Comparison of ENCODE assay signal across 14 cellular contexts in genomic region chr18:3427944-3428343, GRCh38. TPM values are rescaled to one million over a fixed set of nuclear protein-coding genes. Genes with fewer than 3 reads are reported as not detected.
DNase-seq lines count a peak whose midpoint lies in the region; FAIRE-seq lines count a peak whose summit lies in the region.
"Had no signal": no experiment of that assay in that cellular context is flagged by ENCODE, and none has a peak within 500 bp of the region (broad histone marks: within the 10 kb centered on the region; RNA-seq: fewer than 3 reads in every experiment).

No MANE protein-coding gene starts in this region.

- no peak for FAIRE-seq in GM19239 (lab: Jason Lieb, UNC)
- FAIRE-seq: GM12878, H54 had no signal

- intact Hi-C loops in posterior vena cava (cut with DNase I) = no loop called here

- peak; percentile 22 for DNase-seq in SIG-M5 treated with dmso at 0.1 percent for 504 hours (lab: John Stamatoyannopoulos, UW; ENCODE audit: unreplicated experiment)
- DNase-seq in SIG-M5 (lab: John Stamatoyannopoulos, UW) = no peak
- DNase-seq in RPMI8226 = peak; percentile 78
- peak; percentile 7 for DNase-seq in left kidney (ENCODE audit: low read depth, low spot score)
- DNase-seq in GF-D8 (lab: John Stamatoyannopoulos, UW) = no peak
- no peak for DNase-seq in GM19239 (ENCODE audit: insufficient read length, low spot score)
- no peak for DNase-seq in posterior vena cava (ENCODE audit: low spot score)
- DNase-seq: 8988T; Calu3; CD8-positive, alpha-beta T cell; DMS79 treated with DMSO at 0.1 percent for 48 hours; HCEC 1CT had no signal

RNA-seq across cellular contexts. Expression of gene TGIF1, which starts 22.0 kb away (rescaled TPM):
- total RNA-seq in posterior vena cava = 10 to 100 TPM; 25.9 to 30.0 TPM

Comparison
In these comparisons a context has a peak if more than half of its experiments do, and no peak if none do; other contexts are left out.
1. DNase-seq: peak in SIG-M5 treated with dmso at 0.1 percent for 504 hours (single experiment), RPMI8226 (single experiment) and left kidney (single experiment); none in SIG-M5 (single experiment), GF-D8 (single experiment), GM19239 (single experiment) and posterior vena cava (single experiment).